ENCODE assay signal across 25 cellular contexts in genomic region chr6:4510317-4510716, GRCh38.
"Had no signal": no experiment of that assay in that cellular context is flagged by ENCODE, and none has a peak within 500 bp of the region (broad histone marks: within the 10 kb centered on the region; RNA-seq: fewer than 3 reads in every experiment).

No MANE protein-coding gene starts in this region.

- FAIRE-seq: kidney had no signal

- H3K9me3 ChIP-seq: adrenal gland, ascending aorta, gastroesophageal sphincter, heart left ventricle, neutrophil, ovary, prostate gland, thyroid gland, upper lobe of left lung, vagina had no signal

- H3K4me3 ChIP-seq: adrenal gland, ascending aorta, gastroesophageal sphincter, heart left ventricle, ovary, prostate gland, thyroid gland, upper lobe of left lung, vagina had no signal

- H3K27ac ChIP-seq: adrenal gland, ascending aorta, brain microvascular endothelial cell, gastroesophageal sphincter, heart left ventricle, neutrophil, ovary, prostate gland, thyroid gland, upper lobe of left lung, vagina, VCaP had no signal

- DNase-seq: activated CD4-positive, alpha-beta T cell treated with anti-CD3 and anti-CD28 coated beads for 4 hours; activated CD4-positive, alpha-beta T cell treated with anti-CD3 and anti-CD28 coated beads, Interleukin-2, amount 50 U/mL, for 4 hours; activated CD8-positive, alpha-beta memory T cell treated with anti-CD3 and anti-CD28 coated beads for 24 hours; activated effector memory CD4-positive, alpha-beta T cell treated with anti-CD3 and anti-CD28 coated beads, Interleukin-2, amount 50 U/mL, for 16 hours; activated naive CD4-positive, alpha-beta T cell treated with anti-CD3 and anti-CD28 coated beads for 36 hours; activated naive CD8-positive, alpha-beta T cell treated with anti-CD3 and anti-CD28 coated beads for 36 hours; adrenal gland; brain microvascular endothelial cell; cortex of kidney; effector memory CD8-positive, alpha-beta T cell; heart left ventricle; immature natural killer cell; kidney; left colon; mammary epithelial cell; ovary; stimulated activated CD4-positive, alpha-beta T cell treated with anti-CD3 and anti-CD28 coated beads, Interleukin-2, amount 100 ng/mL, for 48 hours; thyroid gland had no signal

- H3K36me3 ChIP-seq: adrenal gland, ascending aorta, brain microvascular endothelial cell, gastroesophageal sphincter, heart left ventricle, neutrophil, ovary, prostate gland, thyroid gland, upper lobe of left lung, vagina had no signal

- H3K4me1 ChIP-seq: adrenal gland, ascending aorta, gastroesophageal sphincter, prostate gland, thyroid gland, upper lobe of left lung, vagina had no signal

- ATAC-seq: effector memory CD8-positive, alpha-beta T cell; gastroesophageal sphincter; left colon had no signal

- H3K27me3 ChIP-seq: adrenal gland, ascending aorta, brain microvascular endothelial cell, gastroesophageal sphincter, heart left ventricle, neutrophil, ovary, thyroid gland, upper lobe of left lung, vagina had no signal
